14 cellular contexts compared by ENCODE assay signal in genomic region chr2:161146209-161146775, GRCh38.
"Had no signal": no experiment of that assay in that cellular context is flagged by ENCODE, and none has a peak within 500 bp of the region (broad histone marks: within the 10 kb centered on the region; RNA-seq: fewer than 3 reads in every experiment).

No MANE protein-coding gene starts in this region.

- H3K9me3 ChIP-seq: thyroid gland had no signal

- H3K4me3 Mint-ChIP-seq: activated CD8-positive, alpha-beta T cell treated with anti-CD3 and anti-CD28 coated beads for 36 hours; effector memory CD8-positive, alpha-beta T cell; T-helper 2 cell treated with Interferon-gamma antibody and Interleukin-4, amounts not matched to agents 5 μg/mL and 100 μg/mL, for 36 hours had no signal

- H3K36me3 ChIP-seq: brain microvascular endothelial cell, left lung, thyroid gland, vagina had no signal

- H3K27me3 ChIP-seq: brain microvascular endothelial cell, left lung, thyroid gland, vagina had no signal

- H3K4me3 ChIP-seq: left lung, thyroid gland, vagina had no signal

- ATAC-seq: activated CD8-positive, alpha-beta T cell treated with anti-CD3 and anti-CD28 coated beads for 36 hours; effector memory CD8-positive, alpha-beta T cell; left lung had no signal

- H3K27me3 Mint-ChIP-seq: activated CD8-positive, alpha-beta T cell treated with anti-CD3 and anti-CD28 coated beads for 36 hours; effector memory CD8-positive, alpha-beta T cell had no signal

- H3K27ac Mint-ChIP-seq: activated CD8-positive, alpha-beta T cell treated with anti-CD3 and anti-CD28 coated beads for 36 hours; T-helper 2 cell treated with Interferon-gamma antibody and Interleukin-4, amounts not matched to agents 5 μg/mL and 100 μg/mL, for 36 hours had no signal

- DNase-seq: activated CD4-positive, CD25-positive, alpha-beta regulatory T cell treated with anti-CD3 and anti-CD28 coated beads, Interleukin-2, amount 50 U/mL, for 72 hours; activated CD8-positive, alpha-beta memory T cell treated with anti-CD3 and anti-CD28 coated beads, Interleukin-2, amount 50 U/mL, for 4 hours; activated CD8-positive, alpha-beta T cell treated with anti-CD3 and anti-CD28 coated beads for 36 hours; activated naive CD4-positive, alpha-beta T cell treated with anti-CD3 and anti-CD28 coated beads, Interleukin-2, amount 50 U/mL, for 16 hours; amniotic stem cell; brain microvascular endothelial cell; effector memory CD8-positive, alpha-beta T cell; retina; stimulated activated CD4-positive, alpha-beta T cell treated with anti-CD3 and anti-CD28 coated beads, Interleukin-15, amount 100 ng/mL, for 24 hours; stimulated activated CD4-positive, alpha-beta T cell treated with anti-CD3 and anti-CD28 coated beads, Interleukin-4, amount 100 ng/mL, for 24 hours; thyroid gland had no signal
